9 cellular contexts compared by ENCODE assay signal in genomic region chr9:132161743-132162187, GRCh38. TPM values are rescaled to one million over a fixed set of nuclear protein-coding genes. Genes with fewer than 3 reads are reported as not detected.
DNase-seq lines count a peak whose midpoint lies in the region; ATAC-seq, FAIRE-seq and TF ChIP-seq lines count a peak whose summit lies in the region.
"Had no signal": no experiment of that assay in that cellular context is flagged by ENCODE, and none has a peak within 500 bp of the region (broad histone marks: within the 10 kb centered on the region; RNA-seq: fewer than 3 reads in every experiment).

A gene with protein sequence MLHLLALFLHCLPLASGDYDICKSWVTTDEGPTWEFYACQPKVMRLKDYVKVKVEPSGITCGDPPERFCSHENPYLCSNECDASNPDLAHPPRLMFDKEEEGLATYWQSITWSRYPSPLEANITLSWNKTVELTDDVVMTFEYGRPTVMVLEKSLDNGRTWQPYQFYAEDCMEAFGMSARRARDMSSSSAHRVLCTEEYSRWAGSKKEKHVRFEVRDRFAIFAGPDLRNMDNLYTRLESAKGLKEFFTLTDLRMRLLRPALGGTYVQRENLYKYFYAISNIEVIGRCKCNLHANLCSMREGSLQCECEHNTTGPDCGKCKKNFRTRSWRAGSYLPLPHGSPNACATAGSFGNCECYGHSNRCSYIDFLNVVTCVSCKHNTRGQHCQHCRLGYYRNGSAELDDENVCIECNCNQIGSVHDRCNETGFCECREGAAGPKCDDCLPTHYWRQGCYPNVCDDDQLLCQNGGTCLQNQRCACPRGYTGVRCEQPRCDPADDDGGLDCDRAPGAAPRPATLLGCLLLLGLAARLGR (plus strand): TSS chr9:132162058. CDS start chr9:132166832, 4,774 bp downstream.

- H3K9me3 ChIP-seq in astrocyte (ENCODE audit: insufficient read depth, low read depth, low read length) (no peaks in the 10 kb centered on the region), right lobe of liver (no peaks in the 10 kb centered on the region), suprapubic skin (no peaks in the 10 kb centered on the region)

- peak within 1 kb of the TSS; percentile 96 for H3K4me2 ChIP-seq in astrocyte (ENCODE audit: low read length)

- 0% methylated on average over 2 of the region's 67 CpGs for WGBS in right lobe of liver (ENCODE audit: insufficient coverage, low coverage, low lambda C conversion rate, missing lambda C conversion rate)
- WGBS in suprapubic skin, result 0% methylated on average over 1 of the region's 67 CpGs

- no peaks in the 10 kb centered on the region for H3K79me2 ChIP-seq in astrocyte (ENCODE audit: insufficient read depth, low read length)

- H4K20me1 ChIP-seq in astrocyte (ENCODE audit: insufficient read depth, low read length), result peaks cover 30% of the 10 kb centered on the region

- no peak for TF ChIP-seq CTCF in astrocyte (IDR thresholded peaks at IDR 0.05; ENCODE audit: insufficient read depth, low read depth, low read length)
- TF ChIP-seq CTCF in right lobe of liver (IDR thresholded peaks at IDR 0.05), result no peak
- no peak for TF ChIP-seq CTCF in suprapubic skin (IDR thresholded peaks at IDR 0.05)

- H3K4me3 ChIP-seq in astrocyte (ENCODE audit: insufficient read depth, low read depth, low read length), result peak within 1 kb of the TSS; percentile 80
- peak within 1 kb of the TSS; percentile 45 to 54 (median 50) for H3K4me3 ChIP-seq in right lobe of liver
- H3K4me3 ChIP-seq in suprapubic skin, result peak within 1 kb of the TSS; percentile 75

- H3K36me3 Mint-ChIP-seq in T-helper 2 cell treated with Interferon-gamma antibody and Interleukin-4, amounts not matched to agents 5 μg/mL and 100 μg/mL, for 36 hours (ENCODE audit: low read depth), result peaks cover 2% of the 10 kb centered on the region
- H3K36me3 Mint-ChIP-seq in astrocyte (ENCODE audit: low read depth, unreplicated experiment), result peaks cover under 1% of the 10 kb centered on the region

- no peak for TF ChIP-seq POLR2A in right lobe of liver (IDR thresholded peaks at IDR 0.05)
- TF ChIP-seq POLR2A in suprapubic skin (IDR thresholded peaks at IDR 0.05), result no peak

- H3K36me3 ChIP-seq in astrocyte (ENCODE audit: insufficient read depth, low read length) (no peaks in the 10 kb centered on the region), right lobe of liver (no peaks in the 10 kb centered on the region), suprapubic skin (no peaks in the 10 kb centered on the region)

- no peak within 1 kb of the TSS for H3K27ac ChIP-seq in astrocyte (ENCODE audit: low read depth, low read length)
- no peak within 1 kb of the TSS for H3K27ac ChIP-seq in right lobe of liver
- no peak within 1 kb of the TSS for H3K27ac ChIP-seq in suprapubic skin

- H3K9ac ChIP-seq in astrocyte (ENCODE audit: low read length), result peak within 1 kb of the TSS; percentile 66

- no peak for DNase-seq in T-helper 2 cell treated with Interferon-gamma antibody and Interleukin-4, amounts not matched to agents 5 μg/mL and 100 μg/mL, for 36 hours (ENCODE audit: low spot score)
- no peak for DNase-seq in T-helper 2 cell
- DNase-seq in astrocyte (ENCODE audit: low read depth), result no peak
- no peak for DNase-seq in right lobe of liver
- no peak for DNase-seq in suprapubic skin (ENCODE audit: low spot score in 2 of 2)
- no peak for DNase-seq in iPS-NIHi7 (ENCODE audit: extremely low spot score)
- DNase-seq in stimulated activated CD4-positive, alpha-beta T cell treated with anti-CD3 and anti-CD28 coated beads, Interleukin-2, amount 100 ng/mL, for 48 hours, result no peak

- H3K27me3 ChIP-seq in astrocyte (ENCODE audit: insufficient read depth, low read length) (peaks cover 69% of the 10 kb centered on the region), right lobe of liver (peaks cover 0 to 13% of the 10 kb centered on the region in 2 donors), suprapubic skin (peaks cover 89% of the 10 kb centered on the region)

- H3K4me1 ChIP-seq in astrocyte (ENCODE audit: insufficient read depth, low read length) (peaks cover 20% of the 10 kb centered on the region), right lobe of liver (peaks cover 3 to 25% (median 13%) of the 10 kb centered on the region in 4 donors), suprapubic skin (peaks cover 45% of the 10 kb centered on the region)

- peaks cover 16% of the 10 kb centered on the region for H3K4me1 Mint-ChIP-seq in T-helper 2 cell treated with Interferon-gamma antibody and Interleukin-4, amounts not matched to agents 5 μg/mL and 100 μg/mL, for 36 hours (ENCODE audit: low read depth)
- H3K4me1 Mint-ChIP-seq in astrocyte (ENCODE audit: low read depth, unreplicated experiment), result peaks cover 3% of the 10 kb centered on the region

- peak within 1 kb of the TSS; percentile 89 for H3K27ac Mint-ChIP-seq in T-helper 2 cell treated with Interferon-gamma antibody and Interleukin-4, amounts not matched to agents 5 μg/mL and 100 μg/mL, for 36 hours
- H3K27ac Mint-ChIP-seq in astrocyte (ENCODE audit: unreplicated experiment), result peak within 1 kb of the TSS; percentile 47

- H3K4me3 Mint-ChIP-seq in T-helper 2 cell treated with Interferon-gamma antibody and Interleukin-4, amounts not matched to agents 5 μg/mL and 100 μg/mL, for 36 hours, result peak within 1 kb of the TSS; percentile 90
- peak within 1 kb of the TSS; percentile 94 for H3K4me3 Mint-ChIP-seq in astrocyte (ENCODE audit: unreplicated experiment)

- H3K27me3 Mint-ChIP-seq in T-helper 2 cell treated with Interferon-gamma antibody and Interleukin-4, amounts not matched to agents 5 μg/mL and 100 μg/mL, for 36 hours (ENCODE audit: low read depth), result peaks cover 61% of the 10 kb centered on the region
- peaks cover 74% of the 10 kb centered on the region for H3K27me3 Mint-ChIP-seq in astrocyte (ENCODE audit: low read depth, unreplicated experiment)

- intact Hi-C loops in right lobe of liver (cut with DNase I), result no loop called here

- FAIRE-seq in astrocyte (lab: Jason Lieb, UNC), result no peak
- FAIRE-seq: A204.1 had no signal

- ATAC-seq in right lobe of liver (no peak), HG02798 (IDR thresholded peaks at IDR 0.05; ENCODE audit: poor library complexity, unreplicated experiment) (no peak)

- TF ChIP-seq EP300 in suprapubic skin (IDR thresholded peaks at IDR 0.05), result no peak

- H3K9me3 Mint-ChIP-seq in T-helper 2 cell treated with Interferon-gamma antibody and Interleukin-4, amounts not matched to agents 5 μg/mL and 100 μg/mL, for 36 hours, result no peaks in the 10 kb centered on the region
- no peaks in the 10 kb centered on the region for H3K9me3 Mint-ChIP-seq in astrocyte (ENCODE audit: unreplicated experiment)

- H2AFZ ChIP-seq in astrocyte (ENCODE audit: low read depth, low read length), result peak within 1 kb of the TSS; percentile 81

RNA-seq across cellular contexts. Expression of the gene that starts here (rescaled TPM):
- total RNA-seq in astrocyte (2.4 and 2.5 TPM in 2 replicates), right lobe of liver (1 to 10 TPM in 1 of 6 experiments, under 1 TPM in 5; 0.12 to 1.6 (median 0.24) TPM), suprapubic skin (under 1 TPM; 0.08 to 0.80 (median 0.37) TPM)
